15 cellular contexts compared by ENCODE assay signal in genomic region chr5:149519624-149520023, GRCh38. TPM values are rescaled to one million over a fixed set of nuclear protein-coding genes. Genes with fewer than 3 reads are reported as not detected.
A peak's percentile ranks its signal among the peaks of the same experiment; 100 is the strongest.
DNase-seq lines count a peak whose midpoint lies in the region; ATAC-seq and TF ChIP-seq lines count a peak whose summit lies in the region.
"Had no signal": no experiment of that assay in that cellular context is flagged by ENCODE, and none has a peak within 500 bp of the region (broad histone marks: within the 10 kb centered on the region; RNA-seq: fewer than 3 reads in every experiment).

No MANE protein-coding gene starts in this region.

- H3K4me3 ChIP-seq in right atrium auricular region (no peak overlapping the region), sigmoid colon (no peak overlapping the region), ovary (no peak overlapping the region)

- no peak for DNase-seq in activated CD8-positive, alpha-beta T cell treated with anti-CD3 and anti-CD28 coated beads for 36 hours
- no peak for DNase-seq in activated CD8-positive, alpha-beta T cell treated with anti-CD3 and anti-CD28 coated beads, Interleukin-2, amount 10 ng/mL, durations not matched to agents 7 days and 5 days
- DNase-seq in activated T-helper 2 cell treated with anti-CD3 and anti-CD28 coated beads, Interferon-gamma antibody, Interleukin-2, Interleukin-4, amounts not matched to agents 10 μg/mL and 5 μg/mL and 100 μg/mL, durations not matched to agents 14 hours and 24 hours and 36 hours (ENCODE audit: low spot score): no peak
- no peak for DNase-seq in right atrium auricular region (ENCODE audit: low spot score)
- no peak for DNase-seq in sigmoid colon
- DNase-seq in ovary: no peak
- no peak for DNase-seq in activated naive CD4-positive, alpha-beta T cell treated with anti-CD3 and anti-CD28 coated beads, Interleukin-2, amount 10 ng/mL, durations not matched to agents 7 days and 5 days
- DNase-seq in activated gamma-delta T cell (lab: John Stamatoyannopoulos, UW): no peak
- DNase-seq: ACHN, amniotic stem cell, DMS 273 treated with DMSO at 0.1 percent for 48 hours, KBM-7, NCI-H69, SHP77 had no signal

- CTCF ChIA-PET in activated CD8-positive, alpha-beta T cell treated with anti-CD3 and anti-CD28 coated beads for 36 hours (lab: Charles Lee): interaction anchor here (0.8 to 2.2 kb wide), 7 partner anchors 8 to 152 kb away, joined by 3 to 6 read pairs (median 4); no protein-coding TSS in a partner anchor
- CTCF ChIA-PET in activated CD8-positive, alpha-beta T cell treated with anti-CD3 and anti-CD28 coated beads, Interleukin-2, amount 10 ng/mL, durations not matched to agents 7 days and 5 days (lab: Charles Lee): interaction anchor here (1.1 to 1.8 kb wide), 2 partner anchors 31 to 45 kb away, joined by 3 to 4 read pairs; no protein-coding TSS in a partner anchor
- CTCF ChIA-PET in activated naive CD4-positive, alpha-beta T cell treated with anti-CD3 and anti-CD28 coated beads, Interleukin-2, amount 10 ng/mL, durations not matched to agents 7 days and 5 days (lab: Charles Lee): interaction anchor here (0.7 kb wide), 1 partner anchor 45 kb away, joined by 4 read pairs; no protein-coding TSS in a partner anchor

- ATAC-seq in activated CD8-positive, alpha-beta T cell treated with anti-CD3 and anti-CD28 coated beads for 36 hours: no peak
- no peak for ATAC-seq in activated CD8-positive, alpha-beta T cell treated with anti-CD3 and anti-CD28 coated beads, Interleukin-2, amount 10 ng/mL, durations not matched to agents 7 days and 5 days

- H3K4me3 Mint-ChIP-seq in activated CD8-positive, alpha-beta T cell treated with anti-CD3 and anti-CD28 coated beads for 36 hours: no peak overlapping the region
- H3K4me3 Mint-ChIP-seq in activated CD8-positive, alpha-beta T cell treated with anti-CD3 and anti-CD28 coated beads, Interleukin-2, amount 10 ng/mL, durations not matched to agents 7 days and 5 days: no peak overlapping the region
- no peak overlapping the region for H3K4me3 Mint-ChIP-seq in activated T-helper 2 cell treated with anti-CD3 and anti-CD28 coated beads, Interferon-gamma antibody, Interleukin-2, Interleukin-4, amounts not matched to agents 10 μg/mL and 5 μg/mL and 100 μg/mL, durations not matched to agents 14 hours and 24 hours and 36 hours (ENCODE audit: low read depth)
- H3K4me3 Mint-ChIP-seq in activated naive CD4-positive, alpha-beta T cell treated with anti-CD3 and anti-CD28 coated beads, Interleukin-2, amount 10 ng/mL, durations not matched to agents 7 days and 5 days: no peak overlapping the region
- H3K4me3 Mint-ChIP-seq: dendritic cell treated with granulocyte-macrophage colony-stimulating factor and Interleukin-4, amounts not matched to agents 40 ng/mL and 50 ng/mL, for 4 days had no signal

- peaks cover 0 to 80% of the 10 kb centered on the region in 2 donors for H3K4me1 ChIP-seq in right atrium auricular region
- peaks cover 0 to 100% (median 86%) of the 10 kb centered on the region in 4 donors for H3K4me1 ChIP-seq in sigmoid colon
- peaks cover 11% of the 10 kb centered on the region for H3K4me1 ChIP-seq in ovary (ENCODE audit: insufficient read depth)

- POLR2A ChIA-PET in activated CD8-positive, alpha-beta T cell treated with anti-CD3 and anti-CD28 coated beads for 36 hours (lab: Charles Lee): interaction anchor here (0.6 to 1.6 kb wide), 4 partner anchors 8 to 410 kb away, joined by 3 to 11 read pairs (median 6); no protein-coding TSS in a partner anchor
- POLR2A ChIA-PET in activated CD8-positive, alpha-beta T cell treated with anti-CD3 and anti-CD28 coated beads, Interleukin-2, amount 10 ng/mL, durations not matched to agents 7 days and 5 days (lab: Charles Lee): interaction anchor here (1.3 kb wide), 1 partner anchor 22 kb away, joined by 4 read pairs; no protein-coding TSS in a partner anchor

- intact Hi-C loops in activated CD8-positive, alpha-beta T cell treated with anti-CD3 and anti-CD28 coated beads for 36 hours (cut with micrococcal nuclease): no loop called here
- intact Hi-C loops in activated T-helper 2 cell treated with anti-CD3 and anti-CD28 coated beads, Interferon-gamma antibody, Interleukin-2, Interleukin-4, amounts not matched to agents 10 μg/mL and 5 μg/mL and 100 μg/mL, durations not matched to agents 14 hours and 24 hours and 36 hours (cut with micrococcal nuclease): no loop called here
- intact Hi-C loops in sigmoid colon (cut with DNase I) (no loop called here), ovary (cut with DNase I) (no loop called here)

- H3K9me3 ChIP-seq in right atrium auricular region (no peaks in the 10 kb centered on the region), sigmoid colon (no peaks in the 10 kb centered on the region), ovary (no peaks in the 10 kb centered on the region)

- H3K27me3 Mint-ChIP-seq in activated CD8-positive, alpha-beta T cell treated with anti-CD3 and anti-CD28 coated beads for 36 hours: no peaks in the 10 kb centered on the region
- H3K27me3 Mint-ChIP-seq in activated CD8-positive, alpha-beta T cell treated with anti-CD3 and anti-CD28 coated beads, Interleukin-2, amount 10 ng/mL, durations not matched to agents 7 days and 5 days (ENCODE audit: low read depth): no peaks in the 10 kb centered on the region
- no peaks in the 10 kb centered on the region for H3K27me3 Mint-ChIP-seq in activated T-helper 2 cell treated with anti-CD3 and anti-CD28 coated beads, Interferon-gamma antibody, Interleukin-2, Interleukin-4, amounts not matched to agents 10 μg/mL and 5 μg/mL and 100 μg/mL, durations not matched to agents 14 hours and 24 hours and 36 hours (ENCODE audit: low read depth)
- H3K27me3 Mint-ChIP-seq in activated naive CD4-positive, alpha-beta T cell treated with anti-CD3 and anti-CD28 coated beads, Interleukin-2, amount 10 ng/mL, durations not matched to agents 7 days and 5 days: no peaks in the 10 kb centered on the region
- H3K27me3 Mint-ChIP-seq: dendritic cell treated with granulocyte-macrophage colony-stimulating factor and Interleukin-4, amounts not matched to agents 40 ng/mL and 50 ng/mL, for 4 days had no signal

- peaks cover 50% of the 10 kb centered on the region for H3K36me3 Mint-ChIP-seq in activated CD8-positive, alpha-beta T cell treated with anti-CD3 and anti-CD28 coated beads for 36 hours (ENCODE audit: low read depth)
- peaks cover 59% of the 10 kb centered on the region for H3K36me3 Mint-ChIP-seq in activated CD8-positive, alpha-beta T cell treated with anti-CD3 and anti-CD28 coated beads, Interleukin-2, amount 10 ng/mL, durations not matched to agents 7 days and 5 days (ENCODE audit: low read depth)
- H3K36me3 Mint-ChIP-seq in activated T-helper 2 cell treated with anti-CD3 and anti-CD28 coated beads, Interferon-gamma antibody, Interleukin-2, Interleukin-4, amounts not matched to agents 10 μg/mL and 5 μg/mL and 100 μg/mL, durations not matched to agents 14 hours and 24 hours and 36 hours (ENCODE audit: low read depth): peaks cover 69% of the 10 kb centered on the region
- peaks cover 44% of the 10 kb centered on the region for H3K36me3 Mint-ChIP-seq in activated naive CD4-positive, alpha-beta T cell treated with anti-CD3 and anti-CD28 coated beads, Interleukin-2, amount 10 ng/mL, durations not matched to agents 7 days and 5 days

- peak overlapping the region; percentile 27 for H3K27ac Mint-ChIP-seq in activated CD8-positive, alpha-beta T cell treated with anti-CD3 and anti-CD28 coated beads for 36 hours
- no peak overlapping the region for H3K27ac Mint-ChIP-seq in activated CD8-positive, alpha-beta T cell treated with anti-CD3 and anti-CD28 coated beads, Interleukin-2, amount 10 ng/mL, durations not matched to agents 7 days and 5 days
- peak overlapping the region; percentile 1 for H3K27ac Mint-ChIP-seq in activated T-helper 2 cell treated with anti-CD3 and anti-CD28 coated beads, Interferon-gamma antibody, Interleukin-2, Interleukin-4, amounts not matched to agents 10 μg/mL and 5 μg/mL and 100 μg/mL, durations not matched to agents 14 hours and 24 hours and 36 hours
- H3K27ac Mint-ChIP-seq in activated naive CD4-positive, alpha-beta T cell treated with anti-CD3 and anti-CD28 coated beads, Interleukin-2, amount 10 ng/mL, durations not matched to agents 7 days and 5 days: no peak overlapping the region
- H3K27ac Mint-ChIP-seq: dendritic cell treated with granulocyte-macrophage colony-stimulating factor and Interleukin-4, amounts not matched to agents 40 ng/mL and 50 ng/mL, for 4 days had no signal

- TF ChIP-seq CTCF in activated CD8-positive, alpha-beta T cell treated with anti-CD3 and anti-CD28 coated beads for 36 hours (IDR thresholded peaks at IDR 0.05): no peak
- TF ChIP-seq CTCF in right atrium auricular region (IDR thresholded peaks at IDR 0.05): no peak
- no peak for TF ChIP-seq CTCF in sigmoid colon (IDR thresholded peaks at IDR 0.05)
- no peak for TF ChIP-seq CTCF in ovary (IDR thresholded peaks at IDR 0.05)

- peak overlapping the region; percentile 40 to 63 for H3K27ac ChIP-seq in right atrium auricular region
- peak overlapping the region in 3 of 4 donors; percentile 19 to 69 (median 65) for H3K27ac ChIP-seq in sigmoid colon
- no peak overlapping the region for H3K27ac ChIP-seq in ovary

- peaks cover 41% of the 10 kb centered on the region for H3K36me3 ChIP-seq in right atrium auricular region
- H3K36me3 ChIP-seq in sigmoid colon: peaks cover 7 to 27% (median 12%) of the 10 kb centered on the region in 4 donors
- no peaks in the 10 kb centered on the region for H3K36me3 ChIP-seq in ovary

- no peaks in the 10 kb centered on the region for H3K9me3 Mint-ChIP-seq in activated CD8-positive, alpha-beta T cell treated with anti-CD3 and anti-CD28 coated beads for 36 hours
- no peaks in the 10 kb centered on the region for H3K9me3 Mint-ChIP-seq in activated CD8-positive, alpha-beta T cell treated with anti-CD3 and anti-CD28 coated beads, Interleukin-2, amount 10 ng/mL, durations not matched to agents 7 days and 5 days (ENCODE audit: insufficient read depth)
- no peaks in the 10 kb centered on the region for H3K9me3 Mint-ChIP-seq in activated T-helper 2 cell treated with anti-CD3 and anti-CD28 coated beads, Interferon-gamma antibody, Interleukin-2, Interleukin-4, amounts not matched to agents 10 μg/mL and 5 μg/mL and 100 μg/mL, durations not matched to agents 14 hours and 24 hours and 36 hours
- H3K9me3 Mint-ChIP-seq in activated naive CD4-positive, alpha-beta T cell treated with anti-CD3 and anti-CD28 coated beads, Interleukin-2, amount 10 ng/mL, durations not matched to agents 7 days and 5 days: no peaks in the 10 kb centered on the region
- H3K9me3 Mint-ChIP-seq: dendritic cell treated with granulocyte-macrophage colony-stimulating factor and Interleukin-4, amounts not matched to agents 40 ng/mL and 50 ng/mL, for 4 days had no signal

- no peaks in the 10 kb centered on the region for H3K27me3 ChIP-seq in right atrium auricular region
- H3K27me3 ChIP-seq in sigmoid colon: no peaks in the 10 kb centered on the region
- H3K27me3 ChIP-seq in ovary: no peaks in the 10 kb centered on the region

- TF ChIP-seq POLR2A in sigmoid colon (IDR thresholded peaks at IDR 0.05): no peak
- no peak for TF ChIP-seq POLR2A in ovary (IDR thresholded peaks at IDR 0.05)

- no peak for TF ChIP-seq EP300 in sigmoid colon (IDR thresholded peaks at IDR 0.05)
- TF ChIP-seq EP300 in ovary (IDR thresholded peaks at IDR 0.05): no peak

- peaks cover 84% of the 10 kb centered on the region for H3K4me1 Mint-ChIP-seq in activated CD8-positive, alpha-beta T cell treated with anti-CD3 and anti-CD28 coated beads for 36 hours (ENCODE audit: low read depth)
- H3K4me1 Mint-ChIP-seq in activated CD8-positive, alpha-beta T cell treated with anti-CD3 and anti-CD28 coated beads, Interleukin-2, amount 10 ng/mL, durations not matched to agents 7 days and 5 days (ENCODE audit: low read depth): peaks cover 28% of the 10 kb centered on the region
- H3K4me1 Mint-ChIP-seq in activated T-helper 2 cell treated with anti-CD3 and anti-CD28 coated beads, Interferon-gamma antibody, Interleukin-2, Interleukin-4, amounts not matched to agents 10 μg/mL and 5 μg/mL and 100 μg/mL, durations not matched to agents 14 hours and 24 hours and 36 hours (ENCODE audit: low read depth): peaks cover 48% of the 10 kb centered on the region
- H3K4me1 Mint-ChIP-seq in activated naive CD4-positive, alpha-beta T cell treated with anti-CD3 and anti-CD28 coated beads, Interleukin-2, amount 10 ng/mL, durations not matched to agents 7 days and 5 days: peaks cover 28% of the 10 kb centered on the region

RNA-seq across cellular contexts. Expression of gene CSNK1A1, which starts 31.6 kb away (rescaled TPM):
- total RNA-seq in activated CD8-positive, alpha-beta T cell treated with anti-CD3 and anti-CD28 coated beads for 36 hours: 100 to 1,000 TPM; 154 to 168 TPM
- total RNA-seq in activated CD8-positive, alpha-beta T cell treated with anti-CD3 and anti-CD28 coated beads, Interleukin-2, amount 10 ng/mL, durations not matched to agents 7 days and 5 days: 100 to 1,000 TPM; 163 to 177 TPM
- 176 and 194 TPM in 2 replicates for total RNA-seq in activated T-helper 2 cell treated with anti-CD3 and anti-CD28 coated beads, Interferon-gamma antibody, Interleukin-2, Interleukin-4, amounts not matched to agents 10 μg/mL and 5 μg/mL and 100 μg/mL, durations not matched to agents 14 hours and 24 hours and 36 hours
- 100 to 1,000 TPM; 171 to 192 TPM for total RNA-seq in right atrium auricular region
- total RNA-seq in sigmoid colon: 100 to 1,000 TPM; 214 to 298 (median 231) TPM
- 100 to 1,000 TPM in 2 of 3 donors, 10 to 100 TPM in 1; 85.3 to 112 (median 107) TPM for polyA plus RNA-seq in sigmoid colon
- 100 to 1,000 TPM in 6 of 7 donors, 10 to 100 TPM in 1; 96.2 to 233 (median 159) TPM for total RNA-seq in ovary
- polyA plus RNA-seq in ovary: 100 to 1,000 TPM in 1 of 2 donors, 10 to 100 TPM in 1; 64.1 to 136 TPM

Comparison
In these comparisons a context has a peak if more than half of its experiments do, and no peak if none do; other contexts are left out.
1. H3K27ac Mint-ChIP-seq: peak in activated CD8-positive, alpha-beta T cell treated with anti-CD3 and anti-CD28 coated beads for 36 hours (single experiment) and activated T-helper 2 cell treated with anti-CD3 and anti-CD28 coated beads, Interferon-gamma antibody, Interleukin-2, Interleukin-4, amounts not matched to agents 10 μg/mL and 5 μg/mL and 100 μg/mL, durations not matched to agents 14 hours and 24 hours and 36 hours (single experiment); none in activated CD8-positive, alpha-beta T cell treated with anti-CD3 and anti-CD28 coated beads, Interleukin-2, amount 10 ng/mL, durations not matched to agents 7 days and 5 days (single experiment) and activated naive CD4-positive, alpha-beta T cell treated with anti-CD3 and anti-CD28 coated beads, Interleukin-2, amount 10 ng/mL, durations not matched to agents 7 days and 5 days (single experiment).
2. H3K27ac ChIP-seq: peak in right atrium auricular region (2 of 2) and sigmoid colon (3 of 4); none in ovary (0 of 2).